ENCODE assay signal across 14 cellular contexts in the genomic region with DNA sequence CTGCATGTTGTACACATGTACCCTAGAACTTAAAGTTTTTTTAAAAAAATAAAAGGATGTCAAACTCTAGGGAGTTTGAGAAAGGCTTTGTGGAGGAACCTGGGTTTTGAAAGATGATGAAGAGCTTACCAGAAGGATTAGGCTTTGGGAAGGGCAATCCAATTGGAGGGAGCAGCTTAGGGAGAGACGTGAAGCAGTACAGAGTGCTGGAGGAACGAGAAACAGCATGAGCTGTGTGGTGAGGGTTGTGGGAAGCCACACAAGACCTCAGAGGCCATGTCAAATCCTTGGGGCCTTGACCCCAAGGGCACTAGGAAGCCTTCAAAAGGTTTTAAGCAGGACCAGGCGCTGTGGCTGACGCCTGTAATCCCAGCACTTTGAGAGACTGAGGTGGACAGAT. TPM values are rescaled to one million over a fixed set of nuclear protein-coding genes. Genes with fewer than 3 reads are reported as not detected.
DNase-seq lines count a peak whose midpoint lies in the region; ATAC-seq and TF ChIP-seq lines count a peak whose summit lies in the region.
"Had no signal": no experiment of that assay in that cellular context is flagged by ENCODE, and none has a peak within 500 bp of the region (broad histone marks: within the 10 kb centered on the region; RNA-seq: fewer than 3 reads in every experiment).

No MANE protein-coding gene starts in this region.

- CTCF ChIA-PET in GM10248 (lab: Yijun Ruan, JAX) = interaction anchor here (1.3 to 2.0 kb wide), 2 partner anchors 9 to 37 kb away, joined by 3 to 7 read pairs; a partner anchor contains a TSS

- H3K27ac Mint-ChIP-seq in chondrocyte (ENCODE audit: unreplicated experiment) = peak overlapping the region; percentile 32
- H3K27ac Mint-ChIP-seq: B cell; CD8-positive, alpha-beta T cell had no signal

- no peaks in the 10 kb centered on the region for H3K9me3 Mint-ChIP-seq in chondrocyte (ENCODE audit: low read depth)
- H3K9me3 Mint-ChIP-seq: CD8-positive, alpha-beta T cell; H9 had no signal

- TF ChIP-seq CTCF in chondrocyte (IDR thresholded peaks at IDR 0.05) (no peak), GM10248 (IDR thresholded peaks at IDR 0.05; ENCODE audit: control extremely low read depth, extremely low read depth, low read depth, missing control alignments) (no peak)

- intact Hi-C loops in Right ventricle myocardium inferior (cut with DNase I) (no loop called here), left ventricle myocardium superior (cut with micrococcal nuclease) (no loop called here)

- DNase-seq in Right ventricle myocardium inferior (ENCODE audit: missing footprints) = peak; percentile 32
- DNase-seq in left ventricle myocardium superior = no peak
- DNase-seq in MV-4-11 (lab: John Stamatoyannopoulos, UW) = peak; percentile 77
- DNase-seq in chondrocyte (ENCODE audit: low spot score) = no peak
- DNase-seq in GM10248 (ENCODE audit: extremely low spot score) = no peak
- no peak for DNase-seq in activated CD4-positive, CD25-positive, alpha-beta regulatory T cell treated with anti-CD3 and anti-CD28 coated beads, Interleukin-2, amount 50 U/mL, for 72 hours
- DNase-seq: CD8-positive, alpha-beta T cell; COR-L47; DMS153; DMS79; GDM1; H9 had no signal

- POLR2A ChIA-PET in GM10248 (lab: Yijun Ruan, JAX) = no interaction called here

- no peak overlapping the region for H3K4me3 Mint-ChIP-seq in chondrocyte (ENCODE audit: unreplicated experiment)
- H3K4me3 Mint-ChIP-seq: B cell; CD8-positive, alpha-beta T cell; H9 had no signal

- peaks cover 22% of the 10 kb centered on the region for H3K4me1 Mint-ChIP-seq in chondrocyte (ENCODE audit: low read depth)
- H3K4me1 Mint-ChIP-seq: B cell had no signal

- peaks cover 24% of the 10 kb centered on the region for H3K36me3 Mint-ChIP-seq in chondrocyte (ENCODE audit: low read depth)

- ATAC-seq in Right ventricle myocardium inferior (no peak), left ventricle myocardium superior (no peak), GM21529 (IDR thresholded peaks at IDR 0.05; ENCODE audit: unreplicated experiment) (no peak)
- ATAC-seq: CD8-positive, alpha-beta T cell had no signal

- no peaks in the 10 kb centered on the region for H3K27me3 Mint-ChIP-seq in chondrocyte (ENCODE audit: low read depth)
- H3K27me3 Mint-ChIP-seq: B cell had no signal

RNA-seq across cellular contexts. Expression of a gene that starts 8.4 kb away (rescaled TPM):
- 70.3 TPM for total RNA-seq in Right ventricle myocardium inferior
- total RNA-seq in left ventricle myocardium superior = 78.6 TPM
- 66.3 to 89.3 TPM (median 80.9 TPM) in 3 replicates for total RNA-seq in chondrocyte

RNA-seq across cellular contexts. Expression of a gene that starts 26.7 kb away (rescaled TPM):
- total RNA-seq in Right ventricle myocardium inferior (7.1 TPM), left ventricle myocardium superior (5.6 TPM), chondrocyte (13.9 to 15.8 TPM (median 14.1 TPM) in 3 replicates)

Comparison
In these comparisons a context has a peak if more than half of its experiments do, and no peak if none do; other contexts are left out.
1. DNase-seq: peak in Right ventricle myocardium inferior (single experiment) and MV-4-11 (single experiment); none in left ventricle myocardium superior (single experiment), chondrocyte (single experiment), GM10248 (single experiment) and activated CD4-positive, CD25-positive, alpha-beta regulatory T cell treated with anti-CD3 and anti-CD28 coated beads, Interleukin-2, amount 50 U/mL, for 72 hours (single experiment).